ENCODE assay signal across 9 cellular contexts in genomic region chr2:29000481-29000880, GRCh38. TPM values are rescaled to one million over a fixed set of nuclear protein-coding genes. Genes with fewer than 3 reads are reported as not detected.
A peak's percentile ranks its signal among the peaks of the same experiment; 100 is the strongest.
DNase-seq lines count a peak whose midpoint lies in the region; ATAC-seq and TF ChIP-seq lines count a peak whose summit lies in the region.
"Had no signal": no experiment of that assay in that cellular context is flagged by ENCODE, and none has a peak within 500 bp of the region (broad histone marks: within the 10 kb centered on the region; RNA-seq: fewer than 3 reads in every experiment).

No MANE protein-coding gene starts in this region.

- H3K9me3 Mint-ChIP-seq in activated naive CD4-positive, alpha-beta T cell treated with anti-CD3 and anti-CD28 coated beads, Interleukin-2, amount 50 U/mL, for 72 hours: no peaks in the 10 kb centered on the region
- no peaks in the 10 kb centered on the region for H3K9me3 Mint-ChIP-seq in stimulated activated memory B cell treated with anti-CD40 and anti-IgM and Interleukin-4, amounts not matched to agents 10 μg/mL and 1 μg/mL and 100 μg/mL, for 72 hours

- peak; percentile 99 for ATAC-seq in GM18502 (IDR thresholded peaks at IDR 0.05; ENCODE audit: poor library complexity, unreplicated experiment)
- peak; percentile 94 for ATAC-seq in GM21737 (IDR thresholded peaks at IDR 0.05; ENCODE audit: unreplicated experiment)
- ATAC-seq in activated naive CD4-positive, alpha-beta T cell treated with anti-CD3 and anti-CD28 coated beads, Interleukin-2, amount 50 U/mL, for 72 hours: peak; percentile 56 to 75
- ATAC-seq in stimulated activated memory B cell treated with anti-CD40 and anti-IgM and Interleukin-4, amounts not matched to agents 10 μg/mL and 1 μg/mL and 100 μg/mL, for 72 hours: peak; percentile 96
- ATAC-seq: HCT116 had no signal

- H3K4me2 ChIP-seq in MM.1S (ENCODE audit: low read depth, low read length): no peak overlapping the region

- no peaks in the 10 kb centered on the region for H3K36me3 Mint-ChIP-seq in activated naive CD4-positive, alpha-beta T cell treated with anti-CD3 and anti-CD28 coated beads, Interleukin-2, amount 50 U/mL, for 72 hours
- no peaks in the 10 kb centered on the region for H3K36me3 Mint-ChIP-seq in stimulated activated memory B cell treated with anti-CD40 and anti-IgM and Interleukin-4, amounts not matched to agents 10 μg/mL and 1 μg/mL and 100 μg/mL, for 72 hours

- H4K20me1 ChIP-seq in MM.1S (ENCODE audit: insufficient read depth, low read length): no peaks in the 10 kb centered on the region

- no peak overlapping the region for H3K9ac ChIP-seq in MM.1S (ENCODE audit: low read length)

- no peak overlapping the region for H3K27ac Mint-ChIP-seq in activated naive CD4-positive, alpha-beta T cell treated with anti-CD3 and anti-CD28 coated beads, Interleukin-2, amount 50 U/mL, for 72 hours
- peak overlapping the region; percentile 72 for H3K27ac Mint-ChIP-seq in stimulated activated memory B cell treated with anti-CD40 and anti-IgM and Interleukin-4, amounts not matched to agents 10 μg/mL and 1 μg/mL and 100 μg/mL, for 72 hours

- no peaks in the 10 kb centered on the region for H3K9me2 ChIP-seq in MM.1S (replicated peaks; ENCODE audit: insufficient read depth, low read length)

- DNase-seq in MM.1S: no peak
- DNase-seq in activated naive CD4-positive, alpha-beta T cell treated with anti-CD3 and anti-CD28 coated beads, Interleukin-2, amount 50 U/mL, for 72 hours (ENCODE audit: low spot score in 2 of 2): no peak
- DNase-seq in DMS153 treated with DMSO at 0.1 percent for 48 hours (lab: John Stamatoyannopoulos, UW; ENCODE audit: unreplicated experiment): no peak
- DNase-seq in NCI-H1436 (lab: John Stamatoyannopoulos, UW): no peak
- DNase-seq in DMS53 (lab: John Stamatoyannopoulos, UW): no peak

- H3K79me2 ChIP-seq in MM.1S (ENCODE audit: low read length): no peaks in the 10 kb centered on the region

- no peaks in the 10 kb centered on the region for H3F3A ChIP-seq in MM.1S (ENCODE audit: insufficient read depth, low read length)

- H3K27me3 Mint-ChIP-seq in stimulated activated memory B cell treated with anti-CD40 and anti-IgM and Interleukin-4, amounts not matched to agents 10 μg/mL and 1 μg/mL and 100 μg/mL, for 72 hours: peaks cover 10% of the 10 kb centered on the region

- no peak overlapping the region for H3K4me3 Mint-ChIP-seq in stimulated activated memory B cell treated with anti-CD40 and anti-IgM and Interleukin-4, amounts not matched to agents 10 μg/mL and 1 μg/mL and 100 μg/mL, for 72 hours

- no peaks in the 10 kb centered on the region for H3K9me3 ChIP-seq in MM.1S (replicated peaks; ENCODE audit: insufficient read depth, low read length)

- H3K4me1 ChIP-seq in MM.1S (ENCODE audit: low read length): no peaks in the 10 kb centered on the region

- no peaks in the 10 kb centered on the region for H3K36me3 ChIP-seq in MM.1S (replicated peaks; ENCODE audit: insufficient read depth, low read length)

- no peak overlapping the region for H3K4me3 ChIP-seq in MM.1S (ENCODE audit: low read length)

- no peaks in the 10 kb centered on the region for H3K27me3 ChIP-seq in MM.1S (replicated peaks; ENCODE audit: insufficient read depth, low read length)

- TF ChIP-seq CTCF in MM.1S (IDR thresholded peaks at IDR 0.05; ENCODE audit: low read length): no peak

- no peak overlapping the region for H3K27ac ChIP-seq in MM.1S (ENCODE audit: low read length)

- H3K4me1 Mint-ChIP-seq in stimulated activated memory B cell treated with anti-CD40 and anti-IgM and Interleukin-4, amounts not matched to agents 10 μg/mL and 1 μg/mL and 100 μg/mL, for 72 hours: peaks cover 18% of the 10 kb centered on the region

- 0 out of 2 replicates have a peak overlapping the region, but pooled peaks have one; percentile 31 for H2AFZ ChIP-seq in MM.1S (ENCODE audit: low read length)

RNA-seq across cellular contexts. Expression of gene TOGARAM2, which starts 19.4 kb away (rescaled TPM):
- total RNA-seq in activated naive CD4-positive, alpha-beta T cell treated with anti-CD3 and anti-CD28 coated beads, Interleukin-2, amount 50 U/mL, for 72 hours: 1 to 10 TPM in 1 of 2 donors, under 1 TPM in 1; 0.36 to 4.3 TPM
